8 cellular contexts compared by ENCODE assay signal in genomic region chr15:65916664-65917406, GRCh38. TPM values are rescaled to one million over a fixed set of nuclear protein-coding genes. Genes with fewer than 3 reads are reported as not detected.
A peak's percentile ranks its signal among the peaks of the same experiment; 100 is the strongest.
DNase-seq lines count a peak whose midpoint lies in the region; ATAC-seq, FAIRE-seq and TF ChIP-seq lines count a peak whose summit lies in the region.

No MANE protein-coding gene starts in this region.

- CTCF ChIA-PET in K562 (lab: Yijun Ruan, JAX; ENCODE audit: low intra/inter-chr PET ratio): no interaction called here

- peaks cover 4% of the 10 kb centered on the region for H3K36me3 ChIP-seq in NT2/D1 (ENCODE audit: insufficient read depth, insufficient read length, low read length)
- peaks cover 7% of the 10 kb centered on the region; the same call in 1 of the 3 replicates for H3K36me3 ChIP-seq in K562 (ENCODE audit: control insufficient read depth, insufficient read depth, low read length)

- no peak for TF ChIP-seq POLR2A in K562 (conservative IDR thresholded peaks at IDR 0.05)

- WGBS in K562 (ENCODE audit: insufficient coverage, low coverage, missing lambda C conversion rate): 40% methylated on average over 9 of the region's 16 CpGs

- ATAC-seq in HG02759 (IDR thresholded peaks at IDR 0.05; ENCODE audit: unreplicated experiment): peak; percentile 61
- ATAC-seq in K562: peak; percentile 99

- H3K4me3 ChIP-seq in NT2/D1 (ENCODE audit: insufficient read length, low read depth) (no peak overlapping the region), K562 (no peak overlapping the region)

- peaks cover 9% of the 10 kb centered on the region for H3K9me1 ChIP-seq in K562 (ENCODE audit: control insufficient read depth, insufficient read depth, low read length)

- no TSS peak for BruUV-seq in K562 (replicated peaks; lab: Mats Ljungman, UMichigan)

- TF ChIP-seq EP300 in K562 (IDR thresholded peaks at IDR 0.05; ENCODE audit: low read length): no peak

- no peak overlapping the region for H3K4me2 ChIP-seq in K562 (ENCODE audit: insufficient read depth, low read length)

- TF ChIP-seq CTCF in GM13976 (IDR thresholded peaks at IDR 0.05; ENCODE audit: borderline replicate concordance, control extremely low read depth, extremely low read depth, insufficient read depth, missing control alignments): peak; percentile 92
- TF ChIP-seq CTCF in K562 (IDR thresholded peaks at IDR 0.05 in 2 of 3, conservative IDR thresholded peaks at IDR 0.05 in 1 of 3; ENCODE audit: insufficient read depth in 2 of 3, low read depth in 1 of 3, low read length in 3 of 3): peak; percentile 81 to 84 (median 83)

- no peak overlapping the region for H2AFZ ChIP-seq in K562 (ENCODE audit: low read depth, low read length)

- H4K20me1 ChIP-seq in K562 (replicated peaks; ENCODE audit: control insufficient read depth, insufficient read depth, low read length): no peaks in the 10 kb centered on the region; the same call in none of the 2 replicates

- H3K9me3 ChIP-seq in NT2/D1 (ENCODE audit: insufficient read depth, low read length): no peaks in the 10 kb centered on the region
- H3K9me3 ChIP-seq in K562 (replicated peaks; ENCODE audit: control insufficient read depth, insufficient read depth, low read depth, low read length): no peaks in the 10 kb centered on the region

- H3K4me1 ChIP-seq in NT2/D1 (ENCODE audit: insufficient read depth, insufficient read length) (peaks cover 7% of the 10 kb centered on the region), K562 (replicated peaks in 1 of 2; ENCODE audit: control insufficient read depth in 2 of 2, insufficient read depth in 2 of 2, low read length in 2 of 2) (peaks cover 0 to 7% of the 10 kb centered on the region in 2 experiments; a peak in 2 of 5 replicates)

- in situ Hi-C loops in GM13976 (cut with MboI; ENCODE audit: low sequenced_read_pairs, unreplicated experiment): no loop called here
- in situ Hi-C loops in K562 (cut with MboI): no loop called here

- POLR2A ChIA-PET in K562 (lab: Yijun Ruan, JAX): interaction anchor here (0.5 to 1.2 kb wide), 2 partner anchors 266 to 281 kb away, joined by 3 read pairs; no protein-coding TSS in a partner anchor

- FAIRE-seq in K562 (lab: Jason Lieb, UNC): no peak

- peak; percentile 62 to 75 for TF ChIP-seq RAD21 in K562 (CRISPR knock-in tag; conservative IDR thresholded peaks at IDR 0.05 in 1 of 2, IDR thresholded peaks at IDR 0.05 in 1 of 2)

- H3K79me2 ChIP-seq in K562 (ENCODE audit: control insufficient read depth, insufficient read depth, low read length): no peaks in the 10 kb centered on the region

- DNase-seq in AG20443 (ENCODE audit: low spot score) (peak; percentile 93), GM13976 (ENCODE audit: low spot score) (peak; percentile 87), NT2/D1 (ENCODE audit: low read depth, low spot score) (peak; percentile 69), K562 (ENCODE audit: extremely low read depth in 1 of 4, low spot score in 3 of 4) (peak; percentile 62 to 72 (median 67)), iPS-NIHi7 (ENCODE audit: extremely low spot score) (peak; percentile 92), NCI-H1436 treated with DMSO at 0.1 percent for 48 hours (lab: John Stamatoyannopoulos, UW) (no peak)
- DNase-seq in stimulated activated CD4-positive, alpha-beta T cell treated with anti-CD3 and anti-CD28 coated beads, Interleukin-15, amount 100 ng/mL, for 24 hours: peak; percentile 56

- no peaks in the 10 kb centered on the region for H3K27me3 ChIP-seq in NT2/D1 (ENCODE audit: insufficient read depth, insufficient read length)
- no peaks in the 10 kb centered on the region for H3K27me3 ChIP-seq in K562 (ENCODE audit: control insufficient read depth in 2 of 2, insufficient read depth in 2 of 2, low read length in 2 of 2)

- H3K9ac ChIP-seq in NT2/D1 (ENCODE audit: insufficient read length, low read depth): no peak overlapping the region
- peak overlapping the region in 1 of 2 experiments; percentile 20; a peak in 1 of 4 replicates for H3K9ac ChIP-seq in K562 (ENCODE audit: insufficient read depth in 1 of 2, low read depth in 2 of 2, low read length in 2 of 2)

- H3K27ac ChIP-seq in K562 (ENCODE audit: extremely low read depth, low read depth, low read length): no peak overlapping the region

- intact Hi-C loops in K562 (cut with micrococcal nuclease): no loop called here

TF ChIP-seq in K562, 482 proteins besides CTCF, POLR2A, EP300 and RAD21 (continues in another document):
- TF ChIP-seq ELK1 (CRISPR knock-in tag; IDR thresholded peaks at IDR 0.05) (no peak), PRDM10 (IDR thresholded peaks at IDR 0.05; ENCODE audit: partially characterized antibody) (peak; percentile 52), ZNF408 (CRISPR knock-in tag; IDR thresholded peaks at IDR 0.05; ENCODE audit: low read depth) (no peak), HOXB6 (CRISPR knock-in tag; IDR thresholded peaks at IDR 0.05; ENCODE audit: borderline replicate concordance) (no peak), RBM15 (IDR thresholded peaks at IDR 0.05; ENCODE audit: insufficient read depth, low read length) (no peak), TBL1XR1 (IDR thresholded peaks at IDR 0.05; ENCODE audit: low read length in 2 of 2) (no peak), SMARCA4 (IDR thresholded peaks at IDR 0.05) (no peak), TEAD4 (IDR thresholded peaks at IDR 0.05; ENCODE audit: low read length) (no peak), TEAD4 (CRISPR knock-in tag; IDR thresholded peaks at IDR 0.05; ENCODE audit: borderline replicate concordance) (no peak), MTA3 (IDR thresholded peaks at IDR 0.05; ENCODE audit: borderline replicate concordance) (no peak), SMC3 (conservative IDR thresholded peaks at IDR 0.05; ENCODE audit: insufficient read depth, low read depth, low read length) (peak; percentile 64)

RNA-seq across cellular contexts. Expression of gene RAB11A, which starts 47.5 kb away (rescaled TPM):
- 56.2 and 68.3 TPM in 2 replicates for total RNA-seq in K562 (2011; cell fraction: chromatin; rRNA removed; ENCODE audit: low replicate concordance)
- 12.9 and 14.2 TPM in 2 replicates for total RNA-seq in K562 (2011; cell fraction: nucleolus; rRNA removed)
- 27.7 and 42.6 TPM in 2 replicates for total RNA-seq in K562 (2011; cell fraction: nucleoplasm; rRNA removed)
- total RNA-seq in K562 (2014; rRNA removed): 122 and 129 TPM in 2 replicates
- 265 and 291 TPM in 2 replicates for total RNA-seq in K562 (2014; rRNA removed; fragmentation: Illumina TruSeq; extraction: Trizol)
- total RNA-seq in K562 (2015; rRNA removed; fragmentation: Illumina TruSeq; extraction: Trizol): 188 and 194 TPM in 2 replicates
- 224 and 232 TPM in 2 replicates for total RNA-seq in K562 (2021)
- polyA plus RNA-seq in K562 (2011; rRNA removed): 336 and 369 TPM in 2 replicates
- 144 and 235 TPM in 2 replicates for polyA plus RNA-seq in K562 (2011; cell fraction: cytosol; rRNA removed)
- 66.7 and 120 TPM in 2 replicates for polyA plus RNA-seq in K562 (2011; cell fraction: nucleus; rRNA removed)
- polyA plus RNA-seq in K562 (2012): 291 and 297 TPM in 2 replicates
- polyA plus RNA-seq in K562 (2014; fragmentation: Illumina TruSeq; extraction: Trizol): 317 and 338 TPM in 2 replicates
- 100 to 1,000 TPM; 236 to 271 TPM for polyA plus RNA-seq in K562 (2014; fragmentation: Nextera tagmentation; extraction: Ambion mirVana)
- 245 and 321 TPM in 2 replicates for polyA plus RNA-seq in K562 (2014; rRNA removed)
- 431 and 466 TPM in 2 replicates for polyA minus RNA-seq in K562 (2011; rRNA and poly(A)+ RNA removed)
- polyA minus RNA-seq in K562 (2011; cell fraction: cytosol; rRNA and poly(A)+ RNA removed): 78.3 and 103 TPM in 2 replicates
- 12.8 and 19.5 TPM in 2 replicates for polyA minus RNA-seq in K562 (2011; cell fraction: nucleus; rRNA and poly(A)+ RNA removed)
